ENCODE assay signal across 12 cellular contexts in the genomic region with DNA sequence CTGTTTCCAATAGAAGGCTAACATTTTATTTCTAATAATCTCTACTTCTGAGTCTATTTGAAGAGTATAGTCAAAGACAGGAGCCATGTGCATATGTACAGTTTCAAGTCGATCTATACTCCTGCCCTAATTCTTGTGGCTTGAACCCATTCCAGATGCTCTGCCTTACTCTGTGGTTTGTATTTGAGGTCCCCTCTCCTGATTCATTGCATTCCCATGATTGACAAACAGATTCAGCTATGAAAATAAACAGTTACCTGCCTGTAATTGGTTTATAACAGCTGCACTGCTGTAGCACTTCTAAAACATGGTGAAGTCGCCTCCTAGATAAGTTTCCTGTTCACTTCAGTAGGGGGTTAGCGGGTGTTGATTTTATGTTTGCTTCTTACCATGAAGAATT.
DNase-seq lines count a peak whose midpoint lies in the region; TF ChIP-seq lines count a peak whose summit lies in the region.
"Had no signal": no experiment of that assay in that cellular context is flagged by ENCODE, and none has a peak within 500 bp of the region (broad histone marks: within the 10 kb centered on the region; RNA-seq: fewer than 3 reads in every experiment).

No MANE protein-coding gene starts in this region.

- no TSS peak for BruUV-seq in MCF 10A (replicated peaks; lab: Mats Ljungman, UMichigan)

- no peaks in the 10 kb centered on the region for H3K27me3 ChIP-seq in breast epithelium
- H3K27me3 ChIP-seq: BLaER1 had no signal

- no peaks in the 10 kb centered on the region for H3K4me1 ChIP-seq in breast epithelium
- H3K4me1 ChIP-seq: BLaER1, Caco-2 had no signal

- no peak for TF ChIP-seq POLR2A in breast epithelium (IDR thresholded peaks at IDR 0.05)

- CTCF ChIA-PET in MCF 10A (lab: Yijun Ruan, JAX): no interaction called here

- H3K36me3 ChIP-seq in breast epithelium: no peaks in the 10 kb centered on the region
- H3K36me3 ChIP-seq: BLaER1 had no signal

- TF ChIP-seq CTCF in MCF 10A (IDR thresholded peaks at IDR 0.05; ENCODE audit: unreplicated experiment) (no peak), breast epithelium (IDR thresholded peaks at IDR 0.05) (no peak), fibroblast of mammary gland (conservative IDR thresholded peaks at IDR 0.05; ENCODE audit: control insufficient read depth, insufficient read depth, low read depth, low read length) (no peak)

- POLR2A ChIA-PET in MCF 10A (lab: Yijun Ruan, JAX): interaction anchor here (1.0 to 1.3 kb wide), 2 partner anchors 387 to 388 kb away, joined by 3 read pairs; no protein-coding TSS in a partner anchor

- no peaks in the 10 kb centered on the region for H3K36me3 Mint-ChIP-seq in MCF 10A (ENCODE audit: insufficient read depth, unreplicated experiment)
- H3K36me3 Mint-ChIP-seq: CD8-positive, alpha-beta memory T cell had no signal

- H3K9me3 Mint-ChIP-seq in MCF 10A (ENCODE audit: unreplicated experiment): no peaks in the 10 kb centered on the region

- no peaks in the 10 kb centered on the region for H3K27me3 Mint-ChIP-seq in MCF 10A (ENCODE audit: insufficient read depth, unreplicated experiment)
- H3K27me3 Mint-ChIP-seq: CD8-positive, alpha-beta memory T cell had no signal

- H3K4me3 Mint-ChIP-seq in MCF 10A (ENCODE audit: unreplicated experiment): no peak overlapping the region
- H3K4me3 Mint-ChIP-seq: CD8-positive, alpha-beta memory T cell had no signal

- H3K4me1 Mint-ChIP-seq in MCF 10A (ENCODE audit: insufficient read depth, unreplicated experiment): no peaks in the 10 kb centered on the region
- H3K4me1 Mint-ChIP-seq: CD8-positive, alpha-beta memory T cell had no signal

- H3K9me3 ChIP-seq in breast epithelium: no peaks in the 10 kb centered on the region
- H3K9me3 ChIP-seq: BLaER1, Caco-2 had no signal

- H3K4me3 ChIP-seq in breast epithelium: no peak overlapping the region
- no peak overlapping the region for H3K4me3 ChIP-seq in fibroblast of mammary gland (ENCODE audit: control insufficient read depth, low read depth, low read length)
- H3K4me3 ChIP-seq: BLaER1 had no signal

- intact Hi-C loops in MCF 10A (cut with micrococcal nuclease) (no loop called here), breast epithelium (cut with DNase I; ENCODE audit: low total_unique reads) (no loop called here)

- DNase-seq in MCF 10A (ENCODE audit: unreplicated experiment): peak; percentile 19
- no peak for DNase-seq in breast epithelium (ENCODE audit: low spot score in 2 of 2)
- DNase-seq in amniotic epithelial cell (ENCODE audit: low read depth): peak; percentile 15
- DNase-seq in fibroblast of mammary gland (ENCODE audit: low read depth): peak; percentile 1
- DNase-seq in NCI-H345 treated with DMSO at 0.1 percent for 48 hours (lab: John Stamatoyannopoulos, UW; ENCODE audit: unreplicated experiment): no peak
- no peak for DNase-seq in T-helper 1 cell
- no peak for DNase-seq in DMS79 treated with DMSO at 0.1 percent for 48 hours (lab: John Stamatoyannopoulos, UW)
- DNase-seq: 8988T; AML-193; Caco-2; CD8-positive, alpha-beta memory T cell had no signal

- no peak overlapping the region for H3K27ac Mint-ChIP-seq in MCF 10A (ENCODE audit: low read depth, unreplicated experiment)
- H3K27ac Mint-ChIP-seq: CD8-positive, alpha-beta memory T cell had no signal

- H3K27ac ChIP-seq in breast epithelium: no peak overlapping the region
- H3K27ac ChIP-seq: BLaER1 had no signal

Comparison
In these comparisons a context has a peak if more than half of its experiments do, and no peak if none do; other contexts are left out.
1. DNase-seq: peak in MCF 10A (single experiment), amniotic epithelial cell (single experiment) and fibroblast of mammary gland (single experiment); none in breast epithelium (0 of 2), NCI-H345 treated with DMSO at 0.1 percent for 48 hours (single experiment), T-helper 1 cell (0 of 5) and DMS79 treated with DMSO at 0.1 percent for 48 hours (single experiment).